In the genomic region with DNA sequence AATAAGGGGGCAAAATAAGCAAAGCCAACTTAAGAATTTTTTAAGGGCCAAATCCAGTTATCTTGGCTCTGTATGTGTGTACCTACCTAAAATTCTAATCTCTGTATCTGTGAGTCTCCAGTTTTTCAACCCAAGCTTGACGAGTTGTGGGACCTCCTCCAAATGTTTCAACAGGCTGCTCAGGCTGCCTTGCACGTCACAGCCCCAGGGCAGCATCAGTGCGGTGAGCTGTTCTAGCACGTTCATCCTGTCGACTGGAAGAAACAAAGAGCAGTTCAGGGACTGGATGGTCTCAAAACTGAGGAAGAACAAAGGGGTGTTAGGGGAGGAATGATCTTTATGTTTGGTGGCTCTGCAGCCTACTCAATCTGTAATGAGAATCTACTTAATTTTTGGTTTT, we compare ENCODE assay signal across 1 cellular context.
TF ChIP-seq lines count a peak whose summit lies in the region.

No MANE protein-coding gene starts in this region.

TF ChIP-seq in GM12891, 5 proteins besides CTCF, POLR2A, EP300 and RAD21:
- no peak for TF ChIP-seq SPI1 (IDR thresholded peaks at IDR 0.05; ENCODE audit: low read depth, low read length)
- TF ChIP-seq TAF1 (IDR thresholded peaks at IDR 0.05; ENCODE audit: low read depth, low read length), result no peak
- TF ChIP-seq PAX5 (IDR thresholded peaks at IDR 0.05; ENCODE audit: insufficient read depth, low read length, severe bottlenecking), result no peak
- TF ChIP-seq POU2F2 (IDR thresholded peaks at IDR 0.05; ENCODE audit: low read depth, low read length), result no peak
- no peak for TF ChIP-seq POLR2AphosphoS5 (IDR thresholded peaks at IDR 0.05; ENCODE audit: low read depth, low read length)
TF ChIP-seq in GM12891: peak in this region for 0.
